Comparison of ENCODE assay signal across 8 cellular contexts in the genomic region with DNA sequence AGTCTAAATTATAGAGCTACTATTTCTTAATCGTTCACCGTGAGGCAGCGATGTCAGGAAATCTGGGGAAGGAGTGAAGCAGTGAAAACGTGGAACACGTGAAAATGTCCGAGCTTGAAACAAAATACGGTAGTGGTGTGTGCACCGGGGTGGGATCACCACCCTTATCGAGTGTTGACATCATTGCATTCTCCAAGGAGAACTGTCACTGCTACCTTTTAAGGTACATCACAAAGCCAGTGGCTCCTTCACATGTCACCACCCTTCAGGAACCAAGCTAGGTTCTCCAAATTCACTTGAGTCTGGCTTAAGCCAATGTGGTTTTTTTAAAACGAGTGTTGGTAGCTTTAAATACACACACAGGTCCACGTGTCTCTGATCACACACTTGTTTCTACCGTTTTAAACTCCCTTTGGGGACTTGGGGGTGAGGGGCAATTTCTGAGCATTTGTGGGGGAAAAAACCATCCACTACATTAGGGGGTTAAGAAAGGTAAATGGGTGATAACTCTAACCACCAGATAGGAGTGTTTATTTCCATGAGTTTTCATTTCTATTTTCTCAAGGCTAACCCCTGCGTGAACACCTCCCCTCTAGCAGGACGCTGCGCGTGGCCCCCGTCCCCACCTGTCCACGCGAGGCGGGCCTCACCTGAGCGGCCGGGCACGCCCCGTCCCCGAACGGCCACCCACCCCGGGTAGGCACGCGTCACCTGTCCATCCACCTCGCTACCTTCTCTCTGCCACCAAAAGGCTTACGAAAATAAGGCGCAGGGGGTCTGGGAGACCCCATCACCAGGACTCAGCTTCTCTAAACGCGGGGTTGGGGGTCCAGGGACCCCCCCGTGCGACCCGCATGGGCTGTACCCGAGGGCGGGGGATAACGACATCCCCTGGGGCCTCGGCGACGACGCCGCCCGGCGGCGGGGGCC. TPM values are rescaled to one million over a fixed set of nuclear protein-coding genes. Genes with fewer than 3 reads are reported as not detected.
A peak's percentile ranks its signal among the peaks of the same experiment; 100 is the strongest.
DNase-seq lines count a peak whose midpoint lies in the region; ATAC-seq, FAIRE-seq and TF ChIP-seq lines count a peak whose summit lies in the region.

No MANE protein-coding gene starts in this region.

- POLR2A ChIA-PET in K562 (lab: Yijun Ruan, JAX), result interaction anchor here (0.8 to 1.7 kb wide), 12 partner anchors 10 to 507 kb away, joined by 3 to 10 read pairs (median 4); no protein-coding TSS in a partner anchor

- BruUV-seq in K562 (replicated peaks; lab: Mats Ljungman, UMichigan), result TSS peak; percentile 79

- H2AFZ ChIP-seq in K562 (ENCODE audit: low read depth, low read length), result peak overlapping the region; percentile 73

- H3K27ac ChIP-seq in K562 (ENCODE audit: extremely low read depth, low read depth, low read length) (peak overlapping the region; percentile 94), iPS-18a (ENCODE audit: low read length) (no peak overlapping the region), skin epidermis (peak overlapping the region; percentile 43 to 92 (median 78))

- WGBS in K562 (ENCODE audit: insufficient coverage, low coverage, missing lambda C conversion rate), result under 1% methylated on average over 38 of the region's 48 CpGs

- peak overlapping the region; percentile 92 for H3K4me2 ChIP-seq in K562 (ENCODE audit: insufficient read depth, low read length)

- DNase-seq in EL (peak; percentile 53), HuH-7 (ENCODE audit: low spot score) (peak; percentile 57), K562 (ENCODE audit: extremely low read depth in 1 of 4, low spot score in 3 of 4) (peak; percentile 73 to 78 (median 76)), cortex of kidney (lab: John Stamatoyannopoulos, UW) (no peak)

- peak; percentile 69 for TF ChIP-seq POLR2A in K562 (conservative IDR thresholded peaks at IDR 0.05)

- peak; percentile 37 for ATAC-seq in GM21515 (IDR thresholded peaks at IDR 0.05; ENCODE audit: unreplicated experiment)
- peak; percentile 59 for ATAC-seq in SK-N-SH treated with all-trans-retinoic acid at 6 μM for 48 hours
- peak; percentile 69 for ATAC-seq in K562

- no peaks in the 10 kb centered on the region for H3K9me1 ChIP-seq in K562 (ENCODE audit: control insufficient read depth, insufficient read depth, low read length)

- H3K4me3 ChIP-seq in K562, result peak overlapping the region; percentile 89
- H3K4me3 ChIP-seq in iPS-18a (ENCODE audit: low read length), result peak overlapping the region; percentile 70
- H3K4me3 ChIP-seq in skin epidermis, result peak overlapping the region; percentile 54 to 86 (median 71)

- no peaks in the 10 kb centered on the region for H3K27me3 ChIP-seq in K562 (ENCODE audit: control insufficient read depth in 2 of 2, insufficient read depth in 2 of 2, low read length in 2 of 2)
- H3K27me3 ChIP-seq in iPS-18a (ENCODE audit: control insufficient read depth, insufficient read depth, low read length), result no peaks in the 10 kb centered on the region

- peak in 1 of 2 experiments; percentile 4; a peak in 1 of 4 replicates for TF ChIP-seq RAD21 in K562 (CRISPR knock-in tag; conservative IDR thresholded peaks at IDR 0.05 in 1 of 2, IDR thresholded peaks at IDR 0.05 in 1 of 2)

- CTCF ChIA-PET in K562 (lab: Yijun Ruan, JAX; ENCODE audit: low intra/inter-chr PET ratio), result interaction anchor here (1.2 kb wide), 1 partner anchor 62 kb away, joined by 3 read pairs; no protein-coding TSS in a partner anchor

- peak; percentile 78 for FAIRE-seq in K562 (lab: Jason Lieb, UNC)

- no peaks in the 10 kb centered on the region for H4K20me1 ChIP-seq in K562 (replicated peaks; ENCODE audit: control insufficient read depth, insufficient read depth, low read length)

- H3K36me3 ChIP-seq in K562 (ENCODE audit: control insufficient read depth, insufficient read depth, low read length) (peaks cover 11% of the 10 kb centered on the region; the same call in 2 of the 3 replicates), iPS-18a (ENCODE audit: control insufficient read depth, low read depth, low read length) (no peaks in the 10 kb centered on the region)

- H3K4me1 ChIP-seq in K562 (replicated peaks in 1 of 2; ENCODE audit: control insufficient read depth in 2 of 2, insufficient read depth in 2 of 2, low read length in 2 of 2) (peaks cover 20 to 27% of the 10 kb centered on the region in 2 experiments), iPS-18a (ENCODE audit: control insufficient read depth, low read depth, low read length) (peaks cover 7% of the 10 kb centered on the region)

- no peak for TF ChIP-seq EP300 in K562 (IDR thresholded peaks at IDR 0.05; ENCODE audit: low read length)

- intact Hi-C loops in K562 (cut with micrococcal nuclease), result loop anchor here (5.0 to 10.0 kb wide), 2 partner anchors 79 to 137 kb away; a partner anchor contains a TSS

- peaks cover 39% of the 10 kb centered on the region for H3K79me2 ChIP-seq in K562 (ENCODE audit: control insufficient read depth, insufficient read depth, low read length)

- no peak for TF ChIP-seq CTCF in K562 (IDR thresholded peaks at IDR 0.05 in 2 of 3, conservative IDR thresholded peaks at IDR 0.05 in 1 of 3; ENCODE audit: insufficient read depth in 2 of 3, low read depth in 1 of 3, low read length in 3 of 3)

- peak overlapping the region; percentile 93 to 96 for H3K9ac ChIP-seq in K562 (ENCODE audit: insufficient read depth in 1 of 2, low read depth in 2 of 2, low read length in 2 of 2)
- H3K9ac ChIP-seq in iPS-18a (ENCODE audit: low read length), result peak overlapping the region; percentile 65

- in situ Hi-C loops in K562 (cut with MboI), result no loop called here

- H3K9me3 ChIP-seq in K562 (replicated peaks; ENCODE audit: control insufficient read depth, insufficient read depth, low read depth, low read length), result no peaks in the 10 kb centered on the region
- H3K9me3 ChIP-seq in iPS-18a (ENCODE audit: control insufficient read depth, low read depth, low read length), result no peaks in the 10 kb centered on the region

TF ChIP-seq in SK-N-SH treated with all-trans-retinoic acid at 6 μM for 48 hours, 23 proteins besides CTCF, POLR2A, EP300 and RAD21 (continues in another document):
- TF ChIP-seq ZNF565 (CRISPR knock-in tag; conservative IDR thresholded peaks at IDR 0.05; ENCODE audit: low read depth) (no peak), ARNTL (CRISPR knock-in tag; IDR thresholded peaks at IDR 0.05; ENCODE audit: borderline replicate concordance, low read depth) (no peak), GLIS3 (CRISPR knock-in tag; IDR thresholded peaks at IDR 0.05) (no peak), ZNF70 (CRISPR knock-in tag; IDR thresholded peaks at IDR 0.05) (no peak), ZNF8 (CRISPR knock-in tag; IDR thresholded peaks at IDR 0.05) (no peak), TOX (CRISPR knock-in tag; IDR thresholded peaks at IDR 0.05; ENCODE audit: borderline replicate concordance) (no peak), SNAI2 (CRISPR knock-in tag; IDR thresholded peaks at IDR 0.05) (no peak), ISL1 (CRISPR knock-in tag; IDR thresholded peaks at IDR 0.05) (no peak)

TF ChIP-seq in K562, 482 proteins besides CTCF, POLR2A, EP300 and RAD21 (continues in another document):
- TF ChIP-seq, protein P1, sequence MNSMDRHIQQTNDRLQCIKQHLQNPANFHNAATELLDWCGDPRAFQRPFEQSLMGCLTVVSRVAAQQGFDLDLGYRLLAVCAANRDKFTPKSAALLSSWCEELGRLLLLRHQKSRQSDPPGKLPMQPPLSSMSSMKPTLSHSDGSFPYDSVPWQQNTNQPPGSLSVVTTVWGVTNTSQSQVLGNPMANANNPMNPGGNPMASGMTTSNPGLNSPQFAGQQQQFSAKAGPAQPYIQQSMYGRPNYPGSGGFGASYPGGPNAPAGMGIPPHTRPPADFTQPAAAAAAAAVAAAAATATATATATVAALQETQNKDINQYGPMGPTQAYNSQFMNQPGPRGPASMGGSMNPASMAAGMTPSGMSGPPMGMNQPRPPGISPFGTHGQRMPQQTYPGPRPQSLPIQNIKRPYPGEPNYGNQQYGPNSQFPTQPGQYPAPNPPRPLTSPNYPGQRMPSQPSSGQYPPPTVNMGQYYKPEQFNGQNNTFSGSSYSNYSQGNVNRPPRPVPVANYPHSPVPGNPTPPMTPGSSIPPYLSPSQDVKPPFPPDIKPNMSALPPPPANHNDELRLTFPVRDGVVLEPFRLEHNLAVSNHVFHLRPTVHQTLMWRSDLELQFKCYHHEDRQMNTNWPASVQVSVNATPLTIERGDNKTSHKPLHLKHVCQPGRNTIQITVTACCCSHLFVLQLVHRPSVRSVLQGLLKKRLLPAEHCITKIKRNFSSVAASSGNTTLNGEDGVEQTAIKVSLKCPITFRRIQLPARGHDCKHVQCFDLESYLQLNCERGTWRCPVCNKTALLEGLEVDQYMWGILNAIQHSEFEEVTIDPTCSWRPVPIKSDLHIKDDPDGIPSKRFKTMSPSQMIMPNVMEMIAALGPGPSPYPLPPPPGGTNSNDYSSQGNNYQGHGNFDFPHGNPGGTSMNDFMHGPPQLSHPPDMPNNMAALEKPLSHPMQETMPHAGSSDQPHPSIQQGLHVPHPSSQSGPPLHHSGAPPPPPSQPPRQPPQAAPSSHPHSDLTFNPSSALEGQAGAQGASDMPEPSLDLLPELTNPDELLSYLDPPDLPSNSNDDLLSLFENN (IDR thresholded peaks at IDR 0.05; ENCODE audit: low read depth in 2 of 2, low read length in 2 of 2), result no peak
- no peak for TF ChIP-seq NELFE (IDR thresholded peaks at IDR 0.05; ENCODE audit: insufficient read depth, insufficient read length)
- TF ChIP-seq FOXJ2 (tag; IDR thresholded peaks at IDR 0.05), result peak; percentile 70

RNA-seq across cellular contexts. Expression of a gene that starts 1.0 kb away (rescaled TPM):
- total RNA-seq in K562 (2011; cell fraction: chromatin; rRNA removed; ENCODE audit: low replicate concordance), result 56.7 and 69.0 TPM in 2 replicates
- total RNA-seq in K562 (2011; cell fraction: nucleolus; rRNA removed), result 33.8 and 45.0 TPM in 2 replicates
- 31.8 and 32.0 TPM in 2 replicates for total RNA-seq in K562 (2011; cell fraction: nucleoplasm; rRNA removed)
- 6.2 and 10.0 TPM in 2 replicates for total RNA-seq in K562 (2014; rRNA removed)
- total RNA-seq in K562 (2014; rRNA removed; fragmentation: Illumina TruSeq; extraction: Trizol), result 2.9 and 4.4 TPM in 2 replicates
- total RNA-seq in K562 (2015; rRNA removed; fragmentation: Illumina TruSeq; extraction: Trizol), result 6.0 and 6.6 TPM in 2 replicates
- 7.6 and 9.2 TPM in 2 replicates for total RNA-seq in K562 (2021)
- 6.6 and 12.2 TPM in 2 replicates for polyA plus RNA-seq in K562 (2011; rRNA removed)
- polyA plus RNA-seq in K562 (2011; cell fraction: cytosol; rRNA removed), result 6.8 and 7.5 TPM in 2 replicates
- 44.0 and 68.1 TPM in 2 replicates for polyA plus RNA-seq in K562 (2011; cell fraction: nucleus; rRNA removed)
- polyA plus RNA-seq in K562 (2012), result 6.2 and 6.8 TPM in 2 replicates
- 6.0 and 6.2 TPM in 2 replicates for polyA plus RNA-seq in K562 (2014; fragmentation: Illumina TruSeq; extraction: Trizol)
- 1 to 10 TPM in 1 of 2 experiments, under 1 TPM in 1; 0.93 to 1.0 TPM for polyA plus RNA-seq in K562 (2014; fragmentation: Nextera tagmentation; extraction: Ambion mirVana)
- 7.1 and 8.5 TPM in 2 replicates for polyA plus RNA-seq in K562 (2014; rRNA removed)
- 17.3 and 20.4 TPM in 2 replicates for polyA minus RNA-seq in K562 (2011; rRNA and poly(A)+ RNA removed)
- polyA minus RNA-seq in K562 (2011; cell fraction: cytosol; rRNA and poly(A)+ RNA removed), result 7.4 and 14.3 TPM in 2 replicates
- 15.9 and 23.1 TPM in 2 replicates for polyA minus RNA-seq in K562 (2011; cell fraction: nucleus; rRNA and poly(A)+ RNA removed)
